In the genomic region with DNA sequence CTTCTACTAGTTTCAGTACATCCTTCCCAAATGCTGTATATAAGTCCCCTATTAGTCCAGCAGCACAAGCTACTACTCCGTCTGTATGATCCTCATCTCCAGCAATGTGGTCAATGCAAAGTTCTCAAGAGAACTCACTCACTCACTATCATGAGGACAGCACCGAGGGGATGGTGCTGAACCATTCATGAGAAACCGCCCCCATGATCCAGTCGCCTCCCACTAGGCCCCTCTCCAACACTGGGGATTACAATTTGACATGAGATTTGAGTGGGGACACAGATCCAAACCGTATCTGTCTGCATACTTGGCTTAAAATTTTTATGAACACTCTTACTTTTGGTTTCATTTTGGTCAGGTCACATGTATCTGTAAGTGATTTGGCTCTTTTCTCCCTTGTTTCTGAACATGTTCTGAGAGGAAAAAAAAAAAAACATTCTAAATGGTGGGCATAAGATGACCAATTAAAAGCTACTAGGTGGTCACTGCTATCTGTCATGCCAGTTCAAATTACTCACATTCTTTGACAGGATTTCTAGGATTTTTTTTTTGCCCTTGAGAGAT, we compare ENCODE assay signal across 9 cellular contexts.
DNase-seq lines count a peak whose midpoint lies in the region; ATAC-seq, FAIRE-seq and TF ChIP-seq lines count a peak whose summit lies in the region.
"Had no signal": no experiment of that assay in that cellular context is flagged by ENCODE, and none has a peak within 500 bp of the region (broad histone marks: within the 10 kb centered on the region; RNA-seq: fewer than 3 reads in every experiment).

No MANE protein-coding gene starts in this region.

- ATAC-seq in HG03565 (IDR thresholded peaks at IDR 0.05; ENCODE audit: unreplicated experiment): no peak

- peak overlapping the region; percentile 54 for H2BK120ac ChIP-seq in H1 (replicated peaks; ENCODE audit: low read depth, low read length)

- H2BK15ac ChIP-seq in H1 (ENCODE audit: low read length): peak overlapping the region; percentile 29; the same call in 1 of the 2 replicates

- peak overlapping the region in 1 of 4 donors; percentile 31 for H3K27ac ChIP-seq in Peyer's patch
- no peak overlapping the region for H3K27ac ChIP-seq in H1 (ENCODE audit: low read depth, low read length)
- H3K27ac ChIP-seq in sigmoid colon: no peak overlapping the region
- peak overlapping the region in 1 of 2 donors; percentile 30 for H3K27ac ChIP-seq in uterus

- H3K4ac ChIP-seq in H1 (replicated peaks; ENCODE audit: insufficient read length, low read depth, low read length): no peak overlapping the region

- peak overlapping the region; percentile 90; the same call in 1 of the 2 replicates for H2BK12ac ChIP-seq in H1 (ENCODE audit: low read depth, low read length)

- H3K14ac ChIP-seq in H1 (ENCODE audit: insufficient read length): no peak overlapping the region

- POLR2A ChIA-PET in H1 (lab: Charles Lee; ENCODE audit: partially characterized antibody): interaction anchor here (0.6 to 1.9 kb wide), 3 partner anchors 9 to 59 kb away, joined by 3 to 7 read pairs (median 4); no protein-coding TSS in a partner anchor

- WGBS in H1 (ENCODE audit: extremely low coverage in 1 of 2, insufficient coverage in 1 of 2, insufficient read length in 1 of 2, insufficient replicate concordance in 2 of 2, low coverage in 1 of 2, low lambda C conversion rate in 2 of 2, missing lambda C conversion rate in 1 of 2), 2 experiments: 82% methylated on average over 5 of the region's 5 CpGs; no CpG with 5 or more reads in 1 of the 2 experiments
- 58 to 66% methylated on average over 5 of the region's 5 CpGs for WGBS in sigmoid colon, 2 donors

- no peak overlapping the region for H3K23ac ChIP-seq in H1 (ENCODE audit: insufficient read length)

- H3K4me1 ChIP-seq in Peyer's patch (no peaks in the 10 kb centered on the region), H1 (replicated peaks in 1 of 4; ENCODE audit: control insufficient read depth in 3 of 4, insufficient read depth in 4 of 4, low read length in 3 of 4) (peaks cover 0 to 9% (median 3%) of the 10 kb centered on the region in 4 experiments; a peak in 4 of 7 replicates), sigmoid colon (no peaks in the 10 kb centered on the region), uterus (no peaks in the 10 kb centered on the region)

- H3K9ac ChIP-seq in H1 (replicated peaks in 1 of 4; ENCODE audit: extremely low read depth in 1 of 4, low read depth in 3 of 4, low read length in 3 of 4): peak overlapping the region in 1 of 4 experiments; percentile 1; a peak in 1 of 7 replicates

- 0 out of 2 replicates have a peak overlapping the region, but pooled peaks have one; percentile 12 for H2BK5ac ChIP-seq in H1 (ENCODE audit: low read depth, low read length)

- peak overlapping the region; percentile 68; the same call in 1 of the 2 replicates for H3K4me3 ChIP-seq in GM08714 (ENCODE audit: low read length)
- peak overlapping the region in 3 of 4 donors; percentile 19 to 43 (median 34) for H3K4me3 ChIP-seq in Peyer's patch
- H3K4me3 ChIP-seq in H1 (ENCODE audit: extremely low read depth in 1 of 4, insufficient read depth in 2 of 4, low read depth in 3 of 4, low read length in 4 of 4): peak overlapping the region in 2 of 4 experiments; percentile 36 to 42; a peak in 2 of 8 replicates
- H3K4me3 ChIP-seq in sigmoid colon: peak overlapping the region in 3 of 4 donors; percentile 26 to 31 (median 29)
- H3K4me3 ChIP-seq in uterus: peak overlapping the region in 1 of 2 donors; percentile 28

- H3K4me2 ChIP-seq in H1 (ENCODE audit: insufficient read depth in 1 of 2, low read depth in 2 of 2, low read length in 2 of 2): peak overlapping the region; percentile 27 to 82

- H3K56ac ChIP-seq in H1 (replicated peaks; ENCODE audit: insufficient read length, low read depth, low read length): no peak overlapping the region

- H3K18ac ChIP-seq in H1 (ENCODE audit: extremely low read depth, low read length): peak overlapping the region; percentile 51; the same call in 1 of the 2 replicates

- FAIRE-seq in H1 (lab: Jason Lieb, UNC) (peak; percentile 48), GM12892 (lab: Jason Lieb, UNC) (no peak)

- no peaks in the 10 kb centered on the region for H3K27me3 ChIP-seq in Peyer's patch
- H3K27me3 ChIP-seq in H1 (replicated peaks in 1 of 4; ENCODE audit: control insufficient read depth in 3 of 4, extremely low read depth in 1 of 4, insufficient read depth in 3 of 4, low read length in 3 of 4): no peaks in the 10 kb centered on the region
- H3K27me3 ChIP-seq in sigmoid colon: peaks cover 0 to 9% (median 0%) of the 10 kb centered on the region in 3 donors
- no peaks in the 10 kb centered on the region for H3K27me3 ChIP-seq in uterus

- intact Hi-C loops in sigmoid colon (cut with DNase I): no loop called here
- intact Hi-C loops in uterus (cut with DNase I; ENCODE audit: low total_unique reads): no loop called here

- no peaks in the 10 kb centered on the region for H3K79me1 ChIP-seq in H1 (ENCODE audit: low read depth, low read length)

- no peak for TF ChIP-seq POLR2A in Peyer's patch (IDR thresholded peaks at IDR 0.05)
- TF ChIP-seq POLR2A in H1 (IDR thresholded peaks at IDR 0.05; ENCODE audit: control extremely low read depth in 1 of 2, low read depth in 2 of 2, low read length in 2 of 2): no peak
- TF ChIP-seq POLR2A in sigmoid colon (IDR thresholded peaks at IDR 0.05): no peak
- TF ChIP-seq POLR2A in GM12892 (IDR thresholded peaks at IDR 0.05; ENCODE audit: low read depth, low read length): no peak
- no peak for TF ChIP-seq POLR2A in uterus (IDR thresholded peaks at IDR 0.05)

- no peaks in the 10 kb centered on the region for H3K79me2 ChIP-seq in H1 (ENCODE audit: control insufficient read depth in 1 of 2, insufficient read depth in 2 of 2, low read length in 2 of 2)

- H2AFZ ChIP-seq in H1 (ENCODE audit: low read length): peak overlapping the region; percentile 83; the same call in 1 of the 2 replicates

- H3K9me3 ChIP-seq in Peyer's patch (no peaks in the 10 kb centered on the region), H1 (ENCODE audit: insufficient read depth in 2 of 2, low read depth in 1 of 2, low read length in 1 of 2) (peaks cover 3 to 9% of the 10 kb centered on the region in 2 experiments; a peak in 3 of 4 replicates), sigmoid colon (peaks cover 0 to under 1% (median 0%) of the 10 kb centered on the region in 4 donors), uterus (no peaks in the 10 kb centered on the region)

- no peak for TF ChIP-seq RAD21 in H1 (IDR thresholded peaks at IDR 0.05 in 1 of 2, conservative IDR thresholded peaks at IDR 0.05 in 1 of 2; ENCODE audit: low read depth in 2 of 2, low read length in 2 of 2)

- peaks cover 3% of the 10 kb centered on the region; the same call in 1 of the 2 replicates for H3K23me2 ChIP-seq in H1 (ENCODE audit: low read depth, low read length)

- CTCF ChIA-PET in H1 (lab: Charles Lee; ENCODE audit: partially characterized antibody): interaction anchor here (1.1 to 4.0 kb wide), 7 partner anchors 11 to 97 kb away, joined by 3 to 16 read pairs (median 5); no protein-coding TSS in a partner anchor

- H4K91ac ChIP-seq in H1 (replicated peaks; ENCODE audit: insufficient read length, low read length): no peak overlapping the region

- no peaks in the 10 kb centered on the region for H4K20me1 ChIP-seq in H1 (replicated peaks in 1 of 2; ENCODE audit: control insufficient read depth in 1 of 2, insufficient read depth in 2 of 2, low read length in 2 of 2)

- DNase-seq in Peyer's patch (no peak), H1 (ENCODE audit: low read depth in 1 of 2, low spot score in 2 of 2) (no peak), sigmoid colon (no peak), GM12892 (ENCODE audit: insufficient read length) (no peak), NCI-H1417 treated with DMSO at 0.1 percent for 48 hours (lab: John Stamatoyannopoulos, UW) (no peak), uterus (no peak)
- DNase-seq: NCI-H526 had no signal

- no peak overlapping the region for H4K8ac ChIP-seq in H1 (ENCODE audit: extremely low read depth, insufficient read depth, low read length)

- H3K36me3 ChIP-seq in Peyer's patch (no peaks in the 10 kb centered on the region), H1 (ENCODE audit: control insufficient read depth in 2 of 4, insufficient read depth in 4 of 4, low read length in 3 of 4) (no peaks in the 10 kb centered on the region; a peak in 1 of 8 replicates), sigmoid colon (no peaks in the 10 kb centered on the region), uterus (no peaks in the 10 kb centered on the region)

- H4K5ac ChIP-seq in H1 (ENCODE audit: insufficient read length, low read depth, low read length): no peak overlapping the region

- H2BK20ac ChIP-seq in H1 (ENCODE audit: low read length): 0 out of 2 replicates have a peak overlapping the region, but pooled peaks have one; percentile 61

- no peak for TF ChIP-seq EP300 in H1 (IDR thresholded peaks at IDR 0.05; ENCODE audit: borderline replicate concordance in 1 of 2, low read depth in 2 of 2, low read length in 2 of 2)
- TF ChIP-seq EP300 in sigmoid colon (IDR thresholded peaks at IDR 0.05): no peak

- H2AK5ac ChIP-seq in H1 (ENCODE audit: low read depth, low read length): no peak overlapping the region

- TF ChIP-seq CTCF in Peyer's patch (IDR thresholded peaks at IDR 0.05): no peak
- no peak for TF ChIP-seq CTCF in H1 (IDR thresholded peaks at IDR 0.05; ENCODE audit: control extremely low read depth in 1 of 3, insufficient read depth in 1 of 3, low read depth in 1 of 3, low read length in 3 of 3)
- TF ChIP-seq CTCF in sigmoid colon (IDR thresholded peaks at IDR 0.05): no peak
- no peak for TF ChIP-seq CTCF in uterus (IDR thresholded peaks at IDR 0.05)

TF ChIP-seq in H1, 55 proteins besides CTCF, POLR2A, EP300 and RAD21:
- TF ChIP-seq SIRT6 (IDR thresholded peaks at IDR 0.05; ENCODE audit: low read length): no peak
